ENCODE assay signal across 22 cellular contexts in the genomic region with DNA sequence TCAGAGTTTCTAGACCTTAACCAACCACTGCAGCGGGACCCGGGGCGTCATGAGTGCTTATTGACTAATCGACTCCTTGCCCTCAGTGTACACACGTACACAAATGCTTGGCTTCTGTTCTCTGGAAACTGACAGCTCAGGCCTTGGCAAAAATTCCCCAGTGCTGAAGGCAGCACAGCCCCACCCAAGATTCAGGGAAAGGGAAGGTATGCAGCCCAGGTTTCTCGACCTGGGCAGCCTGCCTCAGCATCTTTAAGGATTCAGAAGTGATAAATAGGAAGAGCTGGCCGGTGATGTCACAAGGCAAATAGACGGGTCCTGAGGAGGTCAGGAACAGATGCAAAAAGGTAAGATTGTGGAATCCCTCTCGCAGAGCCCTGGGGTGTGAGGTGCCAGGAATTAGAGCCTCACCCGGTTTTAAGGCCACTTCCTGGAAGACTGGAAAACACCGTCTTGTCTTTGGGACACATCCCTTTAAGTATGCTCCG. TPM values are rescaled to one million over a fixed set of nuclear protein-coding genes. Genes with fewer than 3 reads are reported as not detected.
DNase-seq lines count a peak whose midpoint lies in the region; ATAC-seq, FAIRE-seq and TF ChIP-seq lines count a peak whose summit lies in the region.
"Had no signal": no experiment of that assay in that cellular context is flagged by ENCODE, and none has a peak within 500 bp of the region (broad histone marks: within the 10 kb centered on the region; RNA-seq: fewer than 3 reads in every experiment).

No MANE protein-coding gene starts in this region.

- H4K20me1 ChIP-seq in PC-9 (ENCODE audit: insufficient read depth) (no peaks in the 10 kb centered on the region), osteoblast (ENCODE audit: insufficient read depth, low read length) (no peaks in the 10 kb centered on the region)

- DNase-seq in A549 (ENCODE audit: low read depth in 1 of 2, low spot score in 1 of 2): peak in 1 of 2 experiments; percentile 57
- peak; percentile 50 to 88 for DNase-seq in PC-9
- DNase-seq in foreskin keratinocyte: peak; percentile 91 to 93
- DNase-seq in osteoblast (ENCODE audit: insufficient read length, low spot score, missing footprints): no peak
- no peak for DNase-seq in Peyer's patch
- no peak for DNase-seq in adrenal gland
- DNase-seq: activated CD4-positive, alpha-beta T cell treated with anti-CD3 and anti-CD28 coated beads, Interleukin-2, amount 50 U/mL, for 1 hour; activated naive CD8-positive, alpha-beta T cell treated with anti-CD3 and anti-CD28 coated beads, Interleukin-2, amount 10 ng/mL, durations not matched to agents 7 days and 5 days; activated T-cell treated with anti-CD3 and anti-CD28 coated beads, Interleukin-2, amount 50 U/mL, for 24 hours; CD8-positive, alpha-beta memory T cell; effector memory CD8-positive, alpha-beta T cell; HCEC 1CT; midbrain; NCI-H2081 treated with DMSO at 0.1 percent for 48 hours; NCI-H524 treated with DMSO at 0.1 percent for 48 hours; tibial artery had no signal

- no peak overlapping the region for H2AFZ ChIP-seq in PC-9
- peak overlapping the region; percentile 14 for H2AFZ ChIP-seq in osteoblast (ENCODE audit: low read length)

- no peak for TF ChIP-seq CTCF in A549 (IDR thresholded peaks at IDR 0.05)
- TF ChIP-seq CTCF in PC-9 (conservative IDR thresholded peaks at IDR 0.05): no peak
- TF ChIP-seq CTCF in foreskin keratinocyte (conservative IDR thresholded peaks at IDR 0.05): no peak
- TF ChIP-seq CTCF in osteoblast (IDR thresholded peaks at IDR 0.05; ENCODE audit: extremely low read depth, low read depth, low read length): no peak
- no peak for TF ChIP-seq CTCF in Peyer's patch (IDR thresholded peaks at IDR 0.05)
- no peak for TF ChIP-seq CTCF in adrenal gland (IDR thresholded peaks at IDR 0.05)

- no peak for FAIRE-seq in A549 (lab: Jason Lieb, UNC)
- FAIRE-seq: A204.1, frontal cortex, GM12892 had no signal

- H3F3A ChIP-seq in PC-9 (ENCODE audit: insufficient read depth, low read depth): peaks cover 41% of the 10 kb centered on the region

- H3K9me2 ChIP-seq in PC-9 (ENCODE audit: insufficient read depth): no peaks in the 10 kb centered on the region

- 9% methylated on average over 12 of the region's 12 CpGs for WGBS in A549 (ENCODE audit: missing lambda C conversion rate)
- WGBS in adrenal gland, 4 donors: 54 to 68% (median 64%) methylated on average over 12 of the region's 12 CpGs

- no TSS peak for BruUV-seq in PC-9 (replicated peaks; lab: Mats Ljungman, UMichigan)

- H3K4me1 ChIP-seq in A549 (peaks cover 19% of the 10 kb centered on the region), PC-9 (replicated peaks; ENCODE audit: insufficient read depth) (peaks cover 36% of the 10 kb centered on the region), foreskin keratinocyte (peaks cover 18% of the 10 kb centered on the region), osteoblast (ENCODE audit: insufficient read depth, low read length) (peaks cover 10% of the 10 kb centered on the region), Peyer's patch (no peaks in the 10 kb centered on the region), adrenal gland (replicated peaks in 1 of 2) (no peaks in the 10 kb centered on the region)

- H3K4me3 ChIP-seq in A549: no peak overlapping the region
- H3K4me3 ChIP-seq in PC-9: peak overlapping the region; percentile 14; the same call in 1 of the 2 replicates
- no peak overlapping the region for H3K4me3 ChIP-seq in osteoblast (ENCODE audit: insufficient read depth, low read length)
- H3K4me3 ChIP-seq in Peyer's patch: no peak overlapping the region
- no peak overlapping the region for H3K4me3 ChIP-seq in adrenal gland
- H3K4me3 ChIP-seq: SK-N-MC, tibial artery had no signal

- no peaks in the 10 kb centered on the region for H3K27me3 ChIP-seq in PC-9 (ENCODE audit: insufficient read depth, low read depth)
- H3K27me3 ChIP-seq in foreskin keratinocyte: no peaks in the 10 kb centered on the region
- no peaks in the 10 kb centered on the region for H3K27me3 ChIP-seq in osteoblast (ENCODE audit: insufficient read depth, low read length)
- H3K27me3 ChIP-seq in Peyer's patch: no peaks in the 10 kb centered on the region
- no peaks in the 10 kb centered on the region for H3K27me3 ChIP-seq in adrenal gland
- H3K27me3 ChIP-seq: tibial artery had no signal

- TF ChIP-seq EP300 in A549 (IDR thresholded peaks at IDR 0.05): no peak

- CTCF ChIA-PET in A549 (lab: Yijun Ruan, JAX): interaction anchor here (0.6 to 2.0 kb wide), 7 partner anchors 9 to 238 kb away, joined by 3 to 7 read pairs (median 4); a partner anchor contains a TSS
- CTCF ChIA-PET in PC-9 (lab: Charles Lee): interaction anchor here (0.6 to 1.2 kb wide), 3 partner anchors 46 to 142 kb away, joined by 3 to 5 read pairs (median 3); no protein-coding TSS in a partner anchor

- peak; percentile 64 to 77; a peak in 5 of 6 replicates for ATAC-seq in A549
- ATAC-seq in foreskin keratinocyte: peak; percentile 84
- ATAC-seq in HG03354 (IDR thresholded peaks at IDR 0.05; ENCODE audit: poor library complexity, severe bottlenecking, unreplicated experiment): no peak
- no peak for ATAC-seq in GM21619 (IDR thresholded peaks at IDR 0.05; ENCODE audit: unreplicated experiment)
- ATAC-seq: effector memory CD8-positive, alpha-beta T cell had no signal

- H3K9me3 ChIP-seq in A549 (peaks cover 8% of the 10 kb centered on the region; the same call in 2 of the 3 replicates), PC-9 (ENCODE audit: insufficient read depth, low read depth) (no peaks in the 10 kb centered on the region), osteoblast (ENCODE audit: low read depth, low read length) (no peaks in the 10 kb centered on the region), Peyer's patch (no peaks in the 10 kb centered on the region), adrenal gland (replicated peaks in 1 of 3) (no peaks in the 10 kb centered on the region)
- H3K9me3 ChIP-seq: tibial artery had no signal

- TF ChIP-seq RAD21 in A549 (conservative IDR thresholded peaks at IDR 0.05 in 1 of 2, IDR thresholded peaks at IDR 0.05 in 1 of 2): no peak

- peak overlapping the region; percentile 48 for H3K4me2 ChIP-seq in A549
- H3K4me2 ChIP-seq in PC-9: peak overlapping the region; percentile 63
- H3K4me2 ChIP-seq in osteoblast (ENCODE audit: insufficient read depth, low read length): peak overlapping the region; percentile 24

- H3K79me2 ChIP-seq in PC-9 (ENCODE audit: low read depth): no peaks in the 10 kb centered on the region
- H3K79me2 ChIP-seq in osteoblast (ENCODE audit: insufficient read depth, low read length): no peaks in the 10 kb centered on the region

- TF ChIP-seq POLR2A in A549 (IDR thresholded peaks at IDR 0.05; ENCODE audit: low read length) (no peak), Peyer's patch (IDR thresholded peaks at IDR 0.05) (no peak), adrenal gland (IDR thresholded peaks at IDR 0.05) (no peak)

- H3K36me3 ChIP-seq in PC-9 (ENCODE audit: low read depth) (no peaks in the 10 kb centered on the region), osteoblast (ENCODE audit: insufficient read depth, low read length) (no peaks in the 10 kb centered on the region), Peyer's patch (no peaks in the 10 kb centered on the region), adrenal gland (replicated peaks in 1 of 2) (no peaks in the 10 kb centered on the region)
- H3K36me3 ChIP-seq: tibial artery had no signal

- POLR2A ChIA-PET in A549 (lab: Yijun Ruan, JAX): no interaction called here
- POLR2A ChIA-PET in PC-9 (lab: Charles Lee; ENCODE audit: unreplicated experiment): interaction anchor here (0.6 kb wide), 1 partner anchor 9 kb away, joined by 4 read pairs; a partner anchor contains a TSS

- H3K27ac ChIP-seq in A549 (peak overlapping the region in 1 of 2 experiments; percentile 39; a peak in 2 of 6 replicates), PC-9 (peak overlapping the region; percentile 85), foreskin keratinocyte (peak overlapping the region; percentile 95), osteoblast (ENCODE audit: low read depth, low read length) (no peak overlapping the region), Peyer's patch (peak overlapping the region in 1 of 4 donors; percentile 32), adrenal gland (peak overlapping the region in 1 of 5 donors; percentile 49)
- H3K27ac ChIP-seq: SK-N-MC, tibial artery had no signal

- intact Hi-C loops in PC-9 (cut with micrococcal nuclease; ENCODE audit: unreplicated experiment): no loop called here
- intact Hi-C loops in adrenal gland (cut with DNase I): no loop called here

TF ChIP-seq in A549, 52 proteins besides CTCF, POLR2A, EP300 and RAD21:
- TF ChIP-seq RFX5 (IDR thresholded peaks at IDR 0.05) (peak; percentile 57; the same call in 1 of the 2 replicates), MAFK (IDR thresholded peaks at IDR 0.05; ENCODE audit: partially characterized antibody) (peak; percentile 11), KDM5A (IDR thresholded peaks at IDR 0.05) (no peak), HEYL (CRISPR knock-in tag; IDR thresholded peaks at IDR 0.05) (no peak)
TF ChIP-seq in A549: peak in this region for 2.

RNA-seq across cellular contexts. Expression of a gene that starts 9.0 kb away (rescaled TPM):
- polyA plus RNA-seq in A549 (2011; rRNA removed): 0.25 and 0.61 TPM in 2 replicates
- 0.07 and 0.18 TPM in 2 replicates for polyA plus RNA-seq in A549 (2012; cell fraction: cytosol; rRNA removed)
- polyA plus RNA-seq in A549 (2012; cell fraction: nucleus; rRNA removed): 0.26 and 0.47 TPM in 2 replicates
- polyA plus RNA-seq in A549 (2017; fragmentation: RNase III; extraction: RNeasy Plus Mini Kit Qiagen cat#74134 plus additional on column Dnase treatment): 0.08 to 0.34 TPM (median 0.13 TPM) in 3 replicates
- polyA minus RNA-seq in A549 (2011; rRNA and poly(A)+ RNA removed): 0.34 and 0.41 TPM in 2 replicates
- 70.3 and 81.3 TPM in 2 replicates for total RNA-seq in PC-9 (2021)
- 449 and 561 TPM in 2 replicates for total RNA-seq in foreskin keratinocyte
- polyA plus RNA-seq in foreskin keratinocyte: 357 and 445 TPM in 2 replicates
- 0.36 and 0.59 TPM in 2 replicates for total RNA-seq in osteoblast
- total RNA-seq in Peyer's patch: 1 to 10 TPM in 1 of 4 donors, under 1 TPM in 1, not detected in 2; 0.80 to 1.8 TPM
- 1 to 10 TPM in 5 of 8 donors, under 1 TPM in 2, not detected in 1; 0.29 to 2.5 (median 1.1) TPM for total RNA-seq in adrenal gland
- polyA plus RNA-seq in adrenal gland: under 1 TPM; 0.16 to 0.97 (median 0.20) TPM
- total RNA-seq: CD8-positive, alpha-beta memory T cell had no signal

Comparison
In these comparisons a context has a peak if more than half of its experiments do, and no peak if none do; other contexts are left out.
1. ATAC-seq: peak in A549 (2 of 2) and foreskin keratinocyte (single experiment); none in HG03354 (single experiment) and GM21619 (single experiment).
2. DNase-seq: peak in PC-9 (2 of 2) and foreskin keratinocyte (2 of 2); none in osteoblast (single experiment), Peyer's patch (0 of 3) and adrenal gland (0 of 7).
3. RNA of a gene that starts 9.0 kb away (total RNA-seq): 449 to 561 TPM in foreskin keratinocyte and 70.3 to 81.3 TPM in PC-9; 0.29 to 2.5 TPM in adrenal gland, 0.80 to 1.8 TPM in Peyer's patch and 0.36 to 0.59 TPM in osteoblast; every median in the first group is over 10 times any median in the second.
4. Peak in every context shown above with its lines, with median percentiles within 50 percentile points of each other: H3K4me2 ChIP-seq.